15 cellular contexts compared by ENCODE assay signal in the genomic region with DNA sequence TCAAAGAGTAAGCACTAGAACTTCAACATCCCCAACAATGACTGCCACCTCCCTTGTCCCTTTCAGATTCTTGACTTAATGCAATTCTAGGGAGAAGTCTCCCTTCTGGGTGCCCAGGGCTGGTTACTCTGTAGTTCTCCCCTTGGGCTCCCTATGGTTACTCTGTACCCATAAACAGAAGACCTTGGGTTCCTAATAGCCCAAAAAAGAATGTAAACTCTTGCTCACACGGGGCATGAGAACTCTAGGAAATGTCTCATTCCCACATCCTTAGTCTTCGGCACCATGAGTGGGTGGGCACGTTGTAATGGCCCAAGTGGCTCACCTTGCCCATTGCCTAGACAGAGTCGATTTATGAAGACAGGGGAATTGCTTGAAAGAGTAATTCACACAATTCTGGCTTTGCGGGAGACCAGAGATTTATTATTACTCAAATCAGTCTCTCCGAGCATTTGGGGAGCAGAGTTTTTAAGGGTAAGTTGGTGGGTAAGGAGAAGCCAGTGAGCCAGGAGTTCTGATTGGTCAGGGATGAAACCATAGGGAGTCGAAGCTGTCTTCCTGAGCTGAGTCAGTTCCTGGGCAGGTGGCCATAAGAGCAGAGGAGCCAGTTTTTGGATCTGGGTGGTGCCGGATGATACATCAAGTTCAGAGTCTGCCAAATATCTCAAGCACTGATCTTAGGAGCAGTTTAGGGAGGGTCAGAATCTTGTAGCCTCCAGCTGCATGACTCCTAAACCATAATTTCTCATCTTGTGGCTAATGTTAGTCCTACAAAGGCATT.
DNase-seq lines count a peak whose midpoint lies in the region; ATAC-seq, FAIRE-seq and TF ChIP-seq lines count a peak whose summit lies in the region.
"Had no signal": no experiment of that assay in that cellular context is flagged by ENCODE, and none has a peak within 500 bp of the region (broad histone marks: within the 10 kb centered on the region; RNA-seq: fewer than 3 reads in every experiment).

No MANE protein-coding gene starts in this region.

- DNase-seq in AG09309 (ENCODE audit: low read depth) (peak; percentile 89), HTR-8/SVneo (ENCODE audit: insufficient read length, low spot score) (peak; percentile 19), choroid plexus epithelial cell (ENCODE audit: low read depth) (peak; percentile 14), mucosa of gallbladder (ENCODE audit: low spot score) (peak; percentile 9), mesothelial cell of epicardium (ENCODE audit: low spot score in 2 of 2, unreplicated experiment in 2 of 2) (no peak)
- DNase-seq: activated CD4-positive, alpha-beta T cell treated with anti-CD3 and anti-CD28 coated beads, Interleukin-2, amount 10 ng/mL, durations not matched to agents 7 days and 5 days; activated naive CD4-positive, alpha-beta T cell; NCI-H526 had no signal

- no peaks in the 10 kb centered on the region for H3K9me3 Mint-ChIP-seq in mesothelial cell of epicardium

- no peaks in the 10 kb centered on the region for H3K4me1 Mint-ChIP-seq in mesothelial cell of epicardium

- TF ChIP-seq CTCF in AG09309 (IDR thresholded peaks at IDR 0.05; ENCODE audit: control insufficient read depth, insufficient read depth, low read depth, low read length, missing control alignments) (no peak), choroid plexus epithelial cell (conservative IDR thresholded peaks at IDR 0.05; ENCODE audit: low read depth, low read length) (no peak), mesothelial cell of epicardium (IDR thresholded peaks at IDR 0.05; ENCODE audit: unreplicated experiment) (no peak)

- ATAC-seq in HG03457 (IDR thresholded peaks at IDR 0.05; ENCODE audit: unreplicated experiment): no peak
- no peak for ATAC-seq in HG02852 (IDR thresholded peaks at IDR 0.05; ENCODE audit: unreplicated experiment)
- ATAC-seq in GM18517 (IDR thresholded peaks at IDR 0.05; ENCODE audit: unreplicated experiment): no peak

- H3K4me3 Mint-ChIP-seq in mesothelial cell of epicardium: no peak overlapping the region
- H3K4me3 Mint-ChIP-seq: activated CD4-positive, alpha-beta T cell treated with anti-CD3 and anti-CD28 coated beads, Interleukin-2, amount 10 ng/mL, durations not matched to agents 7 days and 5 days; dendritic cell treated with granulocyte-macrophage colony-stimulating factor and Interleukin-4, amounts not matched to agents 40 ng/mL and 50 ng/mL, for 4 days; memory B cell had no signal

- H3K36me3 Mint-ChIP-seq in mesothelial cell of epicardium: no peaks in the 10 kb centered on the region
- H3K36me3 Mint-ChIP-seq: CD14-positive monocyte, memory B cell had no signal

- peaks cover 85% of the 10 kb centered on the region for H3K27me3 Mint-ChIP-seq in mesothelial cell of epicardium (ENCODE audit: low read depth)

- H3K27ac Mint-ChIP-seq in mesothelial cell of epicardium: no peak overlapping the region
- H3K27ac Mint-ChIP-seq: activated CD4-positive, alpha-beta T cell treated with anti-CD3 and anti-CD28 coated beads, Interleukin-2, amount 10 ng/mL, durations not matched to agents 7 days and 5 days; CD14-positive monocyte; dendritic cell treated with granulocyte-macrophage colony-stimulating factor and Interleukin-4, amounts not matched to agents 40 ng/mL and 50 ng/mL, for 4 days; memory B cell had no signal

- no peak overlapping the region for H3K4me3 ChIP-seq in AG09309 (ENCODE audit: control insufficient read depth, low read depth, low read length)
- H3K4me3 ChIP-seq in choroid plexus epithelial cell (ENCODE audit: low read depth, low read length): no peak overlapping the region
- H3K4me3 ChIP-seq: suprapubic skin had no signal

- peak; percentile 13 for FAIRE-seq in HTR-8/SVneo (lab: Jason Lieb, UNC)

Comparison
In these comparisons a context has a peak if more than half of its experiments do, and no peak if none do; other contexts are left out.
1. DNase-seq: peak in AG09309 (single experiment), HTR-8/SVneo (single experiment), choroid plexus epithelial cell (single experiment) and mucosa of gallbladder (single experiment); none in mesothelial cell of epicardium (0 of 2).